ENCODE assay signal across 1 cellular context in the genomic region with DNA sequence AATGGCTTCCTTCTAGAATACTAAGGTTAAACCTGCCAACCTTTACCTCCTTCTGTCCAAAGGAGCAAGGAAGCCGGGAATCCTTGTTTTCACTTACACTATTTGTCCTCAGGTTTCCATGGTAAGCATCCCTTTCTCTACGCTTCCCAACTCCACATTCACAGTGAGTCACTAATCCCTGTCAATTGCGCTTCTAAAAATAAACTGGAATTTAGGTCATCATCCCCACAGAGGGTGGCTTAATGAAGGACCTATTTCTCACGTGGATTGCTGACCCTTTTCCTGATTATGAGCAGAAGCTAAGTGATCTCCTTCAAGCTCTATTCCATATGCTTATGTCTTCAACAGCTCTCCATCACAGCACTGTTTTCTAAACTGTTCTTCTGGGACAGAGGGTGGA.
TF ChIP-seq lines count a peak whose summit lies in the region.

No MANE protein-coding gene starts in this region.

TF ChIP-seq in HCT116, 20 proteins besides CTCF, POLR2A, EP300 and RAD21 (continued from another document):
- TF ChIP-seq, protein P1, sequence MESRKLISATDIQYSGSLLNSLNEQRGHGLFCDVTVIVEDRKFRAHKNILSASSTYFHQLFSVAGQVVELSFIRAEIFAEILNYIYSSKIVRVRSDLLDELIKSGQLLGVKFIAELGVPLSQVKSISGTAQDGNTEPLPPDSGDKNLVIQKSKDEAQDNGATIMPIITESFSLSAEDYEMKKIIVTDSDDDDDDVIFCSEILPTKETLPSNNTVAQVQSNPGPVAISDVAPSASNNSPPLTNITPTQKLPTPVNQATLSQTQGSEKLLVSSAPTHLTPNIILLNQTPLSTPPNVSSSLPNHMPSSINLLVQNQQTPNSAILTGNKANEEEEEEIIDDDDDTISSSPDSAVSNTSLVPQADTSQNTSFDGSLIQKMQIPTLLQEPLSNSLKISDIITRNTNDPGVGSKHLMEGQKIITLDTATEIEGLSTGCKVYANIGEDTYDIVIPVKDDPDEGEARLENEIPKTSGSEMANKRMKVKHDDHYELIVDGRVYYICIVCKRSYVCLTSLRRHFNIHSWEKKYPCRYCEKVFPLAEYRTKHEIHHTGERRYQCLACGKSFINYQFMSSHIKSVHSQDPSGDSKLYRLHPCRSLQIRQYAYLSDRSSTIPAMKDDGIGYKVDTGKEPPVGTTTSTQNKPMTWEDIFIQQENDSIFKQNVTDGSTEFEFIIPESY (IDR thresholded peaks at IDR 0.05; ENCODE audit: extremely low read depth, insufficient replicate concordance, low read length) = no peak
- TF ChIP-seq EZH2phosphoT487 (IDR thresholded peaks at IDR 0.05; ENCODE audit: borderline replicate concordance) (no peak), ELF1 (IDR thresholded peaks at IDR 0.05; ENCODE audit: borderline replicate concordance, low read depth) (no peak), ZFX (IDR thresholded peaks at IDR 0.05) (no peak), CEBPB (IDR thresholded peaks at IDR 0.05; ENCODE audit: low read depth) (no peak), SIN3A (IDR thresholded peaks at IDR 0.05; ENCODE audit: low read depth) (no peak), ZNF274 (IDR thresholded peaks at IDR 0.05; ENCODE audit: low read depth, low read length) (no peak)
- TF ChIP-seq, protein P2, sequence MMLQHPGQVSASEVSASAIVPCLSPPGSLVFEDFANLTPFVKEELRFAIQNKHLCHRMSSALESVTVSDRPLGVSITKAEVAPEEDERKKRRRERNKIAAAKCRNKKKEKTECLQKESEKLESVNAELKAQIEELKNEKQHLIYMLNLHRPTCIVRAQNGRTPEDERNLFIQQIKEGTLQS (IDR thresholded peaks at IDR 0.05) = no peak
